ENCODE assay signal across 17 cellular contexts in genomic region chr3:133948996-133949395, GRCh38. TPM values are rescaled to one million over a fixed set of nuclear protein-coding genes. Genes with fewer than 3 reads are reported as not detected.
"Had no signal": no experiment of that assay in that cellular context is flagged by ENCODE, and none has a peak within 500 bp of the region (broad histone marks: within the 10 kb centered on the region; RNA-seq: fewer than 3 reads in every experiment).

No MANE protein-coding gene starts in this region.

- H3K36me3 Mint-ChIP-seq: activated naive CD4-positive, alpha-beta T cell treated with anti-CD3 and anti-CD28 coated beads, Interleukin-2, amount 50 U/mL, for 72 hours; natural killer cell treated with Interleukin-12 subunit alpha and Interleukin-12 subunit beta and Interleukin-15 and Interleukin-18, amount 100 ng/mL, for 72 hours had no signal

- H3K36me3 ChIP-seq: adrenal gland had no signal

- ATAC-seq: activated CD4-positive, CD25-positive, alpha-beta regulatory T cell treated with anti-CD3 and anti-CD28 coated beads, Interleukin-2, amount 50 U/mL, for 24 hours; activated naive CD4-positive, alpha-beta T cell treated with anti-CD3 and anti-CD28 coated beads, Interleukin-2, amount 50 U/mL, for 72 hours; effector memory CD8-positive, alpha-beta T cell; natural killer cell treated with Interleukin-12 subunit alpha and Interleukin-12 subunit beta and Interleukin-15 and Interleukin-18, amount 100 ng/mL, for 72 hours had no signal

- H3K9me3 ChIP-seq: adrenal gland had no signal

- H3K27me3 ChIP-seq: adrenal gland had no signal

- H3K4me3 ChIP-seq: adrenal gland had no signal

- H3K27ac Mint-ChIP-seq: activated CD4-positive, alpha-beta T cell treated with anti-CD3 and anti-CD28 coated beads, Interleukin-2, amount 10 ng/mL, durations not matched to agents 7 days and 5 days; effector memory CD8-positive, alpha-beta T cell; natural killer cell treated with Interleukin-12 subunit alpha and Interleukin-12 subunit beta and Interleukin-15 and Interleukin-18, amount 100 ng/mL, for 72 hours; stimulated activated naive CD8-positive, alpha-beta T cell treated with anti-CD3 and anti-CD28 coated beads, Interleukin-15, Interleukin-2, amounts not matched to agents 100 ng/mL and 50 ng/mL, for 24 hours had no signal

- H3K4me1 ChIP-seq: adrenal gland had no signal

- DNase-seq: activated CD4-positive, alpha-beta T cell treated with anti-CD3 and anti-CD28 coated beads, Interleukin-2, amount 10 ng/mL, durations not matched to agents 7 days and 5 days; activated gamma-delta T cell; effector memory CD8-positive, alpha-beta T cell; foreskin melanocyte; glutamatergic neuron; kidney glomerular epithelial cell; nucleus accumbens; retina; stimulated activated CD4-positive, alpha-beta T cell treated with anti-CD3 and anti-CD28 coated beads, Interleukin-2, amount 100 ng/mL, for 24 hours; T-helper 1 cell; T1000; trophoblast cell had no signal

- H3K9me3 Mint-ChIP-seq: activated CD4-positive, alpha-beta T cell treated with anti-CD3 and anti-CD28 coated beads, Interleukin-2, amount 10 ng/mL, durations not matched to agents 7 days and 5 days; activated naive CD4-positive, alpha-beta T cell treated with anti-CD3 and anti-CD28 coated beads, Interleukin-2, amount 50 U/mL, for 72 hours; effector memory CD8-positive, alpha-beta T cell; natural killer cell treated with Interleukin-12 subunit alpha and Interleukin-12 subunit beta and Interleukin-15 and Interleukin-18, amount 100 ng/mL, for 72 hours; stimulated activated naive CD8-positive, alpha-beta T cell treated with anti-CD3 and anti-CD28 coated beads, Interleukin-15, Interleukin-2, amounts not matched to agents 100 ng/mL and 50 ng/mL, for 24 hours had no signal

- H3K4me3 Mint-ChIP-seq: activated CD4-positive, alpha-beta T cell treated with anti-CD3 and anti-CD28 coated beads, Interleukin-2, amount 10 ng/mL, durations not matched to agents 7 days and 5 days; effector memory CD8-positive, alpha-beta T cell; natural killer cell treated with Interleukin-12 subunit alpha and Interleukin-12 subunit beta and Interleukin-15 and Interleukin-18, amount 100 ng/mL, for 72 hours; stimulated activated naive CD8-positive, alpha-beta T cell treated with anti-CD3 and anti-CD28 coated beads, Interleukin-15, Interleukin-2, amounts not matched to agents 100 ng/mL and 50 ng/mL, for 24 hours had no signal

RNA-seq across cellular contexts. Expression of gene RAB6B, which starts 53.3 kb away (rescaled TPM):
- total RNA-seq: activated CD4-positive, alpha-beta T cell treated with anti-CD3 and anti-CD28 coated beads, Interleukin-2, amount 10 ng/mL, durations not matched to agents 7 days and 5 days had no signal
